In genomic region chr3:187714404-187714979, GRCh38 we compare ENCODE assay signal across 8 cellular contexts. TPM values are rescaled to one million over a fixed set of nuclear protein-coding genes. Genes with fewer than 3 reads are reported as not detected.
DNase-seq lines count a peak whose midpoint lies in the region; ATAC-seq and TF ChIP-seq lines count a peak whose summit lies in the region.

No MANE protein-coding gene starts in this region.

- peak; percentile 80 for ATAC-seq in GM21619 (IDR thresholded peaks at IDR 0.05; ENCODE audit: unreplicated experiment)

- H3K9ac ChIP-seq in KMS-11: no peak overlapping the region
- H3K9ac ChIP-seq in neural cell (ENCODE audit: low read length): no peak overlapping the region

- peak; percentile 95 for TF ChIP-seq CTCF in KMS-11 (conservative IDR thresholded peaks at IDR 0.05; ENCODE audit: low read depth, low read length)
- TF ChIP-seq CTCF in OCI-LY7 (conservative IDR thresholded peaks at IDR 0.05; ENCODE audit: low read length): peak; percentile 98
- TF ChIP-seq CTCF in esophagus muscularis mucosa (IDR thresholded peaks at IDR 0.05): peak; percentile 92 to 98 (median 95)
- peak; percentile 95 for TF ChIP-seq CTCF in neural cell (IDR thresholded peaks at IDR 0.05; ENCODE audit: poor library complexity, severe bottlenecking)
- peak; percentile 72 to 88 for TF ChIP-seq CTCF in suprapubic skin (IDR thresholded peaks at IDR 0.05)

- H3K27me3 ChIP-seq in KMS-11 (ENCODE audit: insufficient read depth, low read depth) (no peaks in the 10 kb centered on the region), esophagus muscularis mucosa (no peaks in the 10 kb centered on the region), neural cell (ENCODE audit: insufficient read depth, low read depth, low read length) (no peaks in the 10 kb centered on the region), suprapubic skin (no peaks in the 10 kb centered on the region)

- DNase-seq in DMS79 (lab: John Stamatoyannopoulos, UW) (peak; percentile 50), OCI-LY7 (ENCODE audit: low spot score) (peak; percentile 82), activated T-cell treated with anti-CD3 and anti-CD28 coated beads for 4 hours (peak; percentile 67), esophagus muscularis mucosa (ENCODE audit: extremely low spot score) (no peak), suprapubic skin (ENCODE audit: low spot score in 2 of 2) (no peak)

- WGBS in esophagus muscularis mucosa: 18% methylated on average over 4 of the region's 4 CpGs
- WGBS in suprapubic skin: 30% methylated on average over 4 of the region's 4 CpGs

- H3K4me1 ChIP-seq in KMS-11 (ENCODE audit: low read depth, poor library complexity, severe bottlenecking) (no peaks in the 10 kb centered on the region), OCI-LY7 (ENCODE audit: insufficient read depth, low read length, poor library complexity, severe bottlenecking) (peaks cover 13% of the 10 kb centered on the region), esophagus muscularis mucosa (peaks cover 0 to 17% (median 8%) of the 10 kb centered on the region in 4 donors), suprapubic skin (no peaks in the 10 kb centered on the region)

- no peaks in the 10 kb centered on the region for H3F3A ChIP-seq in neural cell (ENCODE audit: insufficient read depth, low read length, poor library complexity, severe bottlenecking)

- H3K79me2 ChIP-seq in KMS-11 (ENCODE audit: insufficient read depth, low read depth) (no peaks in the 10 kb centered on the region), OCI-LY7 (ENCODE audit: insufficient read depth, low read depth, low read length) (no peaks in the 10 kb centered on the region), neural cell (replicated peaks; ENCODE audit: insufficient read depth, low read length) (no peaks in the 10 kb centered on the region)

- H2AFZ ChIP-seq in KMS-11 (ENCODE audit: low read depth) (peak overlapping the region; percentile 5; the same call in 1 of the 2 replicates), OCI-LY7 (ENCODE audit: low read length) (peak overlapping the region; percentile 29; the same call in 1 of the 2 replicates), neural cell (ENCODE audit: low read depth, low read length) (no peak overlapping the region)

- no peaks in the 10 kb centered on the region for H3K9me2 ChIP-seq in OCI-LY7 (ENCODE audit: insufficient read depth, low read length)
- no peaks in the 10 kb centered on the region for H3K9me2 ChIP-seq in neural cell (ENCODE audit: insufficient read depth, low read length)

- BruUV-seq in OCI-LY7 (replicated peaks; lab: Mats Ljungman, UMichigan): no TSS peak

- POLR2A ChIA-PET in OCI-LY7 (lab: Charles Lee): interaction anchor here (0.6 kb wide), 2 partner anchors 419 to 643 kb away, joined by 3 read pairs; no protein-coding TSS in a partner anchor

- CTCF ChIA-PET in OCI-LY7 (lab: Charles Lee; ENCODE audit: unreplicated experiment): interaction anchor here (1.0 kb wide), 1 partner anchor 645 kb away, joined by 4 read pairs; no protein-coding TSS in a partner anchor

- no peak overlapping the region for H3K27ac ChIP-seq in KMS-11
- no peak overlapping the region for H3K27ac ChIP-seq in OCI-LY7 (ENCODE audit: low read depth, low read length, poor library complexity, severe bottlenecking)
- H3K27ac ChIP-seq in esophagus muscularis mucosa (replicated peaks in 1 of 4): no peak overlapping the region
- H3K27ac ChIP-seq in neural cell (ENCODE audit: low read length): no peak overlapping the region
- no peak overlapping the region for H3K27ac ChIP-seq in suprapubic skin

- H3K4me2 ChIP-seq in KMS-11: no peak overlapping the region
- peak overlapping the region; percentile 25 for H3K4me2 ChIP-seq in OCI-LY7 (ENCODE audit: low read length)
- H3K4me2 ChIP-seq in neural cell (ENCODE audit: low read length): no peak overlapping the region

- intact Hi-C loops in OCI-LY7 (cut with micrococcal nuclease; ENCODE audit: unreplicated experiment): loop anchor here (1.0 to 5.0 kb wide), 4 partner anchors 35 to 1243 kb away; no protein-coding TSS in a partner anchor
- intact Hi-C loops in esophagus muscularis mucosa (cut with DNase I): loop anchor here (2.0 kb wide), 1 partner anchor 396 kb away; no protein-coding TSS in a partner anchor

- peak; percentile 96 for TF ChIP-seq RAD21 in neural cell (conservative IDR thresholded peaks at IDR 0.05)

- H4K20me1 ChIP-seq in KMS-11 (ENCODE audit: insufficient read depth): no peaks in the 10 kb centered on the region
- no peaks in the 10 kb centered on the region for H4K20me1 ChIP-seq in OCI-LY7 (ENCODE audit: insufficient read depth, low read length)
- no peaks in the 10 kb centered on the region for H4K20me1 ChIP-seq in neural cell (ENCODE audit: insufficient read depth)

- no peak overlapping the region for H3K4me3 ChIP-seq in KMS-11 (IDR thresholded peaks at IDR 0.05; ENCODE audit: insufficient read depth, low read depth, low read length)
- no peak overlapping the region for H3K4me3 ChIP-seq in OCI-LY7 (ENCODE audit: low read depth, low read length, poor library complexity, severe bottlenecking)
- H3K4me3 ChIP-seq in esophagus muscularis mucosa: no peak overlapping the region
- no peak overlapping the region for H3K4me3 ChIP-seq in neural cell (ENCODE audit: low read length)
- H3K4me3 ChIP-seq in suprapubic skin: no peak overlapping the region

- H3K9me3 ChIP-seq in OCI-LY7 (ENCODE audit: low read length) (no peaks in the 10 kb centered on the region), esophagus muscularis mucosa (no peaks in the 10 kb centered on the region), neural cell (ENCODE audit: low read length) (no peaks in the 10 kb centered on the region), suprapubic skin (no peaks in the 10 kb centered on the region)

- no peak for TF ChIP-seq POLR2A in esophagus muscularis mucosa (IDR thresholded peaks at IDR 0.05; ENCODE audit: low read depth)
- no peak for TF ChIP-seq POLR2A in suprapubic skin (IDR thresholded peaks at IDR 0.05)

- H3K36me3 ChIP-seq in KMS-11 (ENCODE audit: insufficient read depth) (no peaks in the 10 kb centered on the region), OCI-LY7 (ENCODE audit: insufficient read depth, low read length) (no peaks in the 10 kb centered on the region), esophagus muscularis mucosa (no peaks in the 10 kb centered on the region), neural cell (ENCODE audit: insufficient read depth, low read length) (no peaks in the 10 kb centered on the region), suprapubic skin (no peaks in the 10 kb centered on the region)

- TF ChIP-seq EP300 in esophagus muscularis mucosa (IDR thresholded peaks at IDR 0.05) (no peak), neural cell (conservative IDR thresholded peaks at IDR 0.05; ENCODE audit: poor library complexity, severe bottlenecking) (no peak), suprapubic skin (IDR thresholded peaks at IDR 0.05) (no peak)

TF ChIP-seq in neural cell, 6 proteins besides CTCF, POLR2A, EP300 and RAD21:
- TF ChIP-seq SMC3 (conservative IDR thresholded peaks at IDR 0.05; ENCODE audit: poor library complexity) (peak; percentile 95), MXI1 (conservative IDR thresholded peaks at IDR 0.05; ENCODE audit: poor library complexity, severe bottlenecking) (no peak), REST (IDR thresholded peaks at IDR 0.05; ENCODE audit: borderline replicate concordance) (no peak)

RNA-seq across cellular contexts. Expression of gene RTP2, which starts 12.1 kb away (rescaled TPM):
- not detected in 2 replicates for total RNA-seq in OCI-LY7 (2014; rRNA removed; shearing (Covaris generic))
- total RNA-seq in OCI-LY7 (2022) (not detected in 2 replicates), esophagus muscularis mucosa (not detected), suprapubic skin (not detected)
- polyA plus RNA-seq in neural cell: not detected in 2 replicates
- polyA minus RNA-seq in neural cell: not detected in 2 replicates

RNA-seq across cellular contexts. Expression of gene BCL6, which starts 30.8 kb away (rescaled TPM):
- total RNA-seq in OCI-LY7 (2014; rRNA removed; shearing (Covaris generic)): 62.4 and 65.6 TPM in 2 replicates
- 251 and 256 TPM in 2 replicates for total RNA-seq in OCI-LY7 (2022)
- total RNA-seq in esophagus muscularis mucosa: 100 to 1,000 TPM in 3 of 4 donors, 10 to 100 TPM in 1; 86.0 to 161 (median 111) TPM
- polyA plus RNA-seq in neural cell: 4.3 and 5.2 TPM in 2 replicates
- 4.1 and 6.1 TPM in 2 replicates for polyA minus RNA-seq in neural cell
- 100 to 1,000 TPM; 203 to 661 (median 285) TPM for total RNA-seq in suprapubic skin

RNA-seq across cellular contexts. Expression of gene SST, which starts 44.3 kb away (rescaled TPM):
- total RNA-seq in OCI-LY7 (2014; rRNA removed; shearing (Covaris generic)): not detected in 2 replicates
- total RNA-seq in OCI-LY7 (2022): not detected in 2 replicates
- 1 to 10 TPM in 2 of 4 donors, not detected in 2; 1.8 to 2.0 TPM for total RNA-seq in esophagus muscularis mucosa
- polyA plus RNA-seq in neural cell: 9.7 and 12.1 TPM in 2 replicates
- polyA minus RNA-seq in neural cell: 2.4 and 6.4 TPM in 2 replicates
- 1 to 10 TPM in 1 of 4 donors, not detected in 3; 4.8 TPM for total RNA-seq in suprapubic skin

Comparison
In these comparisons a context has a peak if more than half of its experiments do, and no peak if none do; other contexts are left out.
1. DNase-seq: peak in DMS79 (single experiment), OCI-LY7 (single experiment) and activated T-cell treated with anti-CD3 and anti-CD28 coated beads for 4 hours (single experiment); none in esophagus muscularis mucosa (single experiment) and suprapubic skin (0 of 2).
2. Peak in every context shown above with its lines, with median percentiles within 50 percentile points of each other: CTCF ChIP-seq.